12 cellular contexts compared by ENCODE assay signal in genomic region chr3:41681479-41681878, GRCh38.
DNase-seq lines count a peak whose midpoint lies in the region; ATAC-seq, FAIRE-seq and TF ChIP-seq lines count a peak whose summit lies in the region.
"Had no signal": no experiment of that assay in that cellular context is flagged by ENCODE, and none has a peak within 500 bp of the region (broad histone marks: within the 10 kb centered on the region; RNA-seq: fewer than 3 reads in every experiment).

No MANE protein-coding gene starts in this region.

- H3K4me1 ChIP-seq in Caco-2 (peaks cover 36% of the 10 kb centered on the region), mesendoderm (ENCODE audit: control insufficient read depth, low read depth, low read length) (no peaks in the 10 kb centered on the region)

- no peak for FAIRE-seq in bronchial epithelial cell (lab: Jason Lieb, UNC)

- no peak overlapping the region for H3K4me2 ChIP-seq in mesendoderm (ENCODE audit: low read length)

- no peak overlapping the region for H2BK5ac ChIP-seq in mesendoderm (ENCODE audit: low read length)

- H3K79me2 ChIP-seq in mesendoderm (ENCODE audit: control insufficient read depth, insufficient read depth, low read length) = no peaks in the 10 kb centered on the region

- WGBS in mesendoderm (ENCODE audit: extremely low coverage, insufficient coverage, low lambda C conversion rate) = no CpG with 5 or more reads among the region's 3 CpGs

- H2AK5ac ChIP-seq in mesendoderm (ENCODE audit: low read length) = no peak overlapping the region

- in situ Hi-C loops in GM13976 (cut with MboI; ENCODE audit: low sequenced_read_pairs, unreplicated experiment) = no loop called here

- H3K9me3 ChIP-seq in Caco-2 = no peaks in the 10 kb centered on the region
- H3K9me3 ChIP-seq: esophagus muscularis mucosa, sigmoid colon had no signal

- no peak overlapping the region for H3K4me3 Mint-ChIP-seq in Caco-2 (ENCODE audit: unreplicated experiment)
- H3K4me3 Mint-ChIP-seq: activated T-cell treated with anti-CD3 and anti-CD28 coated beads, Interleukin-2, amount 50 U/mL, for 4 hours had no signal

- H3K27ac ChIP-seq in mesendoderm (ENCODE audit: low read depth, low read length) = no peak overlapping the region

- ATAC-seq in GM21723 (IDR thresholded peaks at IDR 0.05; ENCODE audit: unreplicated experiment) = no peak
- ATAC-seq: activated T-cell treated with anti-CD3 and anti-CD28 coated beads, Interleukin-2, amount 50 U/mL, for 4 hours had no signal

- no peak overlapping the region for H3K9ac ChIP-seq in mesendoderm (ENCODE audit: low read length)

- H3K27ac Mint-ChIP-seq in Caco-2 (ENCODE audit: unreplicated experiment) = peak overlapping the region; percentile 31

- H3K27me3 Mint-ChIP-seq in Caco-2 (ENCODE audit: insufficient read depth, unreplicated experiment) = no peaks in the 10 kb centered on the region

- peaks cover 10% of the 10 kb centered on the region for H3K9me3 Mint-ChIP-seq in Caco-2 (ENCODE audit: unreplicated experiment)
- H3K9me3 Mint-ChIP-seq: activated T-cell treated with anti-CD3 and anti-CD28 coated beads, Interleukin-2, amount 50 U/mL, for 4 hours had no signal

- no peak overlapping the region for H3K18ac ChIP-seq in mesendoderm (ENCODE audit: low read length)

- H3K56ac ChIP-seq in mesendoderm (ENCODE audit: low read length) = no peak overlapping the region

- POLR2A ChIA-PET in Caco-2 (lab: Charles Lee) = no interaction called here

- no peak overlapping the region for H3K23ac ChIP-seq in mesendoderm (ENCODE audit: low read length)

- no TSS peak for BruUV-seq in Caco-2 (replicated peaks; lab: Mats Ljungman, UMichigan)

- H3K27me3 ChIP-seq in Caco-2 (replicated peaks; ENCODE audit: control insufficient read depth, insufficient read depth, low read length) (no peaks in the 10 kb centered on the region), bronchial epithelial cell (ENCODE audit: control insufficient read depth, insufficient read depth, low read length) (no peaks in the 10 kb centered on the region), mesendoderm (ENCODE audit: insufficient read depth, low read length, poor library complexity) (no peaks in the 10 kb centered on the region), H7 (ENCODE audit: control insufficient read depth, insufficient read depth, low read length) (no peaks in the 10 kb centered on the region)
- H3K27me3 ChIP-seq: esophagus muscularis mucosa, sigmoid colon had no signal

- TF ChIP-seq CTCF in Caco-2 (IDR thresholded peaks at IDR 0.05; ENCODE audit: insufficient read depth in 1 of 2, low read depth in 1 of 2, low read length in 1 of 2, severe bottlenecking in 1 of 2, unreplicated experiment in 1 of 2) (no peak), bronchial epithelial cell (IDR thresholded peaks at IDR 0.05; ENCODE audit: insufficient read depth, low read length, severe bottlenecking) (no peak), GM13976 (IDR thresholded peaks at IDR 0.05; ENCODE audit: borderline replicate concordance, control extremely low read depth, extremely low read depth, insufficient read depth, missing control alignments) (no peak)

- no peak overlapping the region for H4K5ac ChIP-seq in mesendoderm (ENCODE audit: low read length)

- H3K4me3 ChIP-seq in Caco-2 (ENCODE audit: low read depth, low read length) = no peak overlapping the region
- H3K4me3 ChIP-seq in bronchial epithelial cell (ENCODE audit: low read depth, low read length) = no peak overlapping the region
- no peak overlapping the region for H3K4me3 ChIP-seq in mesendoderm (ENCODE audit: low read length)
- H3K4me3 ChIP-seq in H7 (ENCODE audit: insufficient read depth, low read depth, low read length) = no peak overlapping the region
- H3K4me3 ChIP-seq: sigmoid colon had no signal

- H2BK120ac ChIP-seq in mesendoderm (ENCODE audit: low read depth, low read length) = no peak overlapping the region

- peaks cover 24% of the 10 kb centered on the region for H3K4me1 Mint-ChIP-seq in Caco-2 (ENCODE audit: low read depth, unreplicated experiment)

- no peak overlapping the region for H4K8ac ChIP-seq in mesendoderm (ENCODE audit: low read depth, low read length)

- H2BK15ac ChIP-seq in mesendoderm (replicated peaks; ENCODE audit: low read depth) = no peak overlapping the region

- no peak overlapping the region for H3K4ac ChIP-seq in mesendoderm (ENCODE audit: low read depth, low read length)

- no peaks in the 10 kb centered on the region for H3K36me3 Mint-ChIP-seq in Caco-2 (ENCODE audit: insufficient read depth, unreplicated experiment)

- no peaks in the 10 kb centered on the region for H3K79me1 ChIP-seq in mesendoderm (ENCODE audit: low read length)

- DNase-seq in Caco-2 (peak in 1 of 2 experiments; percentile 40), NCI-H2029 treated with DMSO at 0.1 percent for 48 hours (lab: John Stamatoyannopoulos, UW) (peak; percentile 47), bronchial epithelial cell (ENCODE audit: low read depth) (peak; percentile 82), mesendoderm (peak; percentile 96), H7 (no peak), activated T-cell treated with anti-CD3 and anti-CD28 coated beads for 4 hours (no peak), GM13976 (ENCODE audit: low spot score) (no peak)
- DNase-seq: activated T-cell treated with anti-CD3 and anti-CD28 coated beads, Interleukin-2, amount 50 U/mL, for 4 hours; NCI-H69; sigmoid colon had no signal

- intact Hi-C loops in Caco-2 (cut with micrococcal nuclease; ENCODE audit: unreplicated experiment) = no loop called here

- no peaks in the 10 kb centered on the region for H3K36me3 ChIP-seq in Caco-2 (ENCODE audit: control insufficient read depth, insufficient read depth, low read length)
- H3K36me3 ChIP-seq in bronchial epithelial cell (ENCODE audit: control insufficient read depth, insufficient read depth, low read length) = no peaks in the 10 kb centered on the region
- H3K36me3 ChIP-seq in mesendoderm (ENCODE audit: control insufficient read depth, insufficient read depth, low read length) = no peaks in the 10 kb centered on the region
- no peaks in the 10 kb centered on the region for H3K36me3 ChIP-seq in H7 (replicated peaks; ENCODE audit: control insufficient read depth, insufficient read depth, low read length)
- H3K36me3 ChIP-seq: esophagus muscularis mucosa, sigmoid colon had no signal

- CTCF ChIA-PET in Caco-2 (lab: Charles Lee) = no interaction called here

Comparison
In these comparisons a context has a peak if more than half of its experiments do, and no peak if none do; other contexts are left out.
1. DNase-seq: peak in NCI-H2029 treated with DMSO at 0.1 percent for 48 hours (single experiment), bronchial epithelial cell (single experiment) and mesendoderm (single experiment); none in H7 (single experiment), activated T-cell treated with anti-CD3 and anti-CD28 coated beads for 4 hours (single experiment) and GM13976 (single experiment).